ENCODE assay signal across 8 cellular contexts in genomic region chr11:72352859-72353551, GRCh38.
A peak's percentile ranks its signal among the peaks of the same experiment; 100 is the strongest.
DNase-seq lines count a peak whose midpoint lies in the region; ATAC-seq, FAIRE-seq and TF ChIP-seq lines count a peak whose summit lies in the region.

No MANE protein-coding gene starts in this region.

- 0 out of 2 replicates have a peak overlapping the region, but pooled peaks have one; percentile 27 for H3K4me3 ChIP-seq in GM12878
- H3K4me3 ChIP-seq in lower lobe of right lung: no peak overlapping the region
- H3K4me3 ChIP-seq in HAP-1: no peak overlapping the region

- H3K27me3 ChIP-seq in GM12878 (replicated peaks in 1 of 2; ENCODE audit: control insufficient read depth in 2 of 2, insufficient read depth in 2 of 2, low read length in 1 of 2) (no peaks in the 10 kb centered on the region), lower lobe of right lung (ENCODE audit: low read depth) (no peaks in the 10 kb centered on the region), HAP-1 (ENCODE audit: low read depth) (no peaks in the 10 kb centered on the region)

- H3K4me1 ChIP-seq in GM12878 (ENCODE audit: control insufficient read depth, insufficient read depth, low read length) (peaks cover 15% of the 10 kb centered on the region), lower lobe of right lung (peaks cover 22% of the 10 kb centered on the region), HAP-1 (no peaks in the 10 kb centered on the region)

- peak overlapping the region; percentile 69 for H3K27ac ChIP-seq in GM12878 (ENCODE audit: control insufficient read depth, insufficient read depth)
- H3K27ac ChIP-seq in lower lobe of right lung: no peak overlapping the region

- no peaks in the 10 kb centered on the region for H3K36me3 Mint-ChIP-seq in progenitor cell of endocrine pancreas (ENCODE audit: insufficient read depth)

- intact Hi-C loops in GM12878 (cut with micrococcal nuclease; ENCODE audit: unreplicated experiment): loop anchor here (2.0 kb wide), 1 partner anchor 62 kb away; no protein-coding TSS in a partner anchor
- intact Hi-C loops in lower lobe of right lung (cut with DNase I): no loop called here

- peak; percentile 82 for TF ChIP-seq RAD21 in GM12878 (IDR thresholded peaks at IDR 0.05; ENCODE audit: insufficient read depth, low read depth, low read length)

- H3K79me2 ChIP-seq in GM12878 (ENCODE audit: control insufficient read depth, insufficient read depth, low read length): no peaks in the 10 kb centered on the region

- ATAC-seq in GM19043 (IDR thresholded peaks at IDR 0.05; ENCODE audit: low read depth, unreplicated experiment): peak; percentile 72
- peak; percentile 66 for ATAC-seq in HG03442 (IDR thresholded peaks at IDR 0.05; ENCODE audit: unreplicated experiment)
- peak; percentile 96 for ATAC-seq in GM12878
- ATAC-seq in lower lobe of right lung: no peak

- TF ChIP-seq EP300 in GM12878 (IDR thresholded peaks at IDR 0.05; ENCODE audit: borderline replicate concordance in 1 of 2, control insufficient read depth in 1 of 2, low read depth in 2 of 2, low read length in 2 of 2): peak in 1 of 2 experiments; percentile 14; a peak in 1 of 4 replicates

- H3K27me3 Mint-ChIP-seq in progenitor cell of endocrine pancreas: no peaks in the 10 kb centered on the region

- in situ Hi-C loops in GM12878 (cut with MboI) (no loop called here), HAP-1 (cut with MboI; ENCODE audit: low sequenced_read_pairs) (no loop called here)

- H3K36me3 ChIP-seq in GM12878 (ENCODE audit: control insufficient read depth in 2 of 2, insufficient read depth in 2 of 2, low read length in 1 of 2): peaks cover 4% of the 10 kb centered on the region in 2 experiments; a peak in 3 of 4 replicates
- peaks cover 15% of the 10 kb centered on the region for H3K36me3 ChIP-seq in lower lobe of right lung
- H3K36me3 ChIP-seq in HAP-1 (replicated peaks): no peaks in the 10 kb centered on the region; the same call in 1 of the 2 replicates

- H3K9me3 Mint-ChIP-seq in progenitor cell of endocrine pancreas (ENCODE audit: low read depth): no peaks in the 10 kb centered on the region

- H3K4me2 ChIP-seq in GM12878 (ENCODE audit: control insufficient read depth, insufficient read depth): peak overlapping the region; percentile 67

- DNase-seq in EH (ENCODE audit: low read depth): peak; percentile 91
- DNase-seq in GM12878 (ENCODE audit: low read depth, low spot score): peak; percentile 47
- no peak for DNase-seq in progenitor cell of endocrine pancreas (ENCODE audit: low spot score, unreplicated experiment)
- no peak for DNase-seq in lower lobe of right lung
- no peak for DNase-seq in HAP-1 (ENCODE audit: low spot score in 2 of 2)
- DNase-seq in DMS53 (lab: John Stamatoyannopoulos, UW): no peak

- peaks cover 11% of the 10 kb centered on the region for H3K4me1 Mint-ChIP-seq in progenitor cell of endocrine pancreas (ENCODE audit: low read depth)

- no peak overlapping the region for H3K27ac Mint-ChIP-seq in progenitor cell of endocrine pancreas

- FAIRE-seq in GM12878 (lab: Jason Lieb, UNC): peak; percentile 88

- WGBS in GM12878 (ENCODE audit: insufficient coverage, insufficient replicate concordance, low lambda C conversion rate, missing lambda C conversion rate): 2% methylated on average over 6 of the region's 6 CpGs

- TF ChIP-seq POLR2A in GM12878 (IDR thresholded peaks at IDR 0.05; ENCODE audit: low read depth, low read length): no peak

- TF ChIP-seq CTCF in GM12878 (IDR thresholded peaks at IDR 0.05 in 2 of 3, conservative IDR thresholded peaks at IDR 0.05 in 1 of 3; ENCODE audit: control insufficient read depth in 2 of 3, extremely low read depth in 1 of 3, insufficient read depth in 1 of 3, low read depth in 3 of 3, low read length in 3 of 3) (peak; percentile 43 to 82 (median 49); a peak in 5 of 6 replicates), progenitor cell of endocrine pancreas (IDR thresholded peaks at IDR 0.05; ENCODE audit: unreplicated experiment) (peak; percentile 13), lower lobe of right lung (IDR thresholded peaks at IDR 0.05) (no peak)

- CTCF ChIA-PET in GM12878 (lab: Yijun Ruan, JAX): interaction anchor here (0.8 to 4.7 kb wide), 7 partner anchors 8 to 79 kb away, joined by 3 to 24 read pairs (median 6); no protein-coding TSS in a partner anchor

- H3K4me3 Mint-ChIP-seq in progenitor cell of endocrine pancreas (ENCODE audit: low read depth): no peak overlapping the region

- H2AFZ ChIP-seq in GM12878 (ENCODE audit: control insufficient read depth, low read depth, low read length): peak overlapping the region; percentile 49

- H3K9ac ChIP-seq in GM12878 (ENCODE audit: control insufficient read depth, insufficient read depth, low read length): peak overlapping the region; percentile 28; the same call in 1 of the 2 replicates

- RAD21 ChIA-PET in GM12878 (lab: Charles Lee; ENCODE audit: unreplicated experiment): interaction anchor here (1.0 to 2.7 kb wide), 5 partner anchors 10 to 78 kb away, joined by 3 to 19 read pairs (median 5); no protein-coding TSS in a partner anchor

- BruUV-seq in GM12878 (replicated peaks; lab: Mats Ljungman, UMichigan): no TSS peak

- no peaks in the 10 kb centered on the region for H3K9me3 ChIP-seq in GM12878 (replicated peaks; ENCODE audit: control insufficient read depth, insufficient read depth, low read length)
- no peaks in the 10 kb centered on the region for H3K9me3 ChIP-seq in lower lobe of right lung
- H3K9me3 ChIP-seq in HAP-1: no peaks in the 10 kb centered on the region

- POLR2A ChIA-PET in GM12878 (lab: Charles Lee): interaction anchor here (0.8 kb wide), 1 partner anchor 35 kb away, joined by 3 read pairs; no protein-coding TSS in a partner anchor

- no peaks in the 10 kb centered on the region for H4K20me1 ChIP-seq in GM12878 (ENCODE audit: control insufficient read depth, insufficient read depth)

- SMC1A ChIA-PET in GM12878 (lab: Charles Lee; ENCODE audit: uncharacterized antibody, unreplicated experiment): interaction anchor here (0.6 to 2.8 kb wide), 8 partner anchors 13 to 727 kb away, joined by 3 to 26 read pairs (median 3); partner anchors contain the start of gene INPPL1

TF ChIP-seq in GM12878, 131 proteins besides CTCF, POLR2A, EP300 and RAD21 (continues in another document):
- TF ChIP-seq RUNX3 (IDR thresholded peaks at IDR 0.05; ENCODE audit: low read length) (peak; percentile 46; the same call in 1 of the 2 replicates), MLLT1 (IDR thresholded peaks at IDR 0.05) (no peak), NR2C2 (IDR thresholded peaks at IDR 0.05; ENCODE audit: borderline replicate concordance, control insufficient read depth, insufficient read length, low read depth) (no peak), BACH1 (IDR thresholded peaks at IDR 0.05; ENCODE audit: borderline replicate concordance) (no peak), ZNF217 (IDR thresholded peaks at IDR 0.05) (no peak), ETV6 (conservative IDR thresholded peaks at IDR 0.05 in 1 of 2, IDR thresholded peaks at IDR 0.05 in 1 of 2; ENCODE audit: borderline replicate concordance in 1 of 2, low read depth in 1 of 2) (peak in 1 of 2 experiments; percentile 83; a peak in 2 of 4 replicates), ZNF24 (IDR thresholded peaks at IDR 0.05) (no peak), SIX5 (IDR thresholded peaks at IDR 0.05; ENCODE audit: low read depth, low read length, severe bottlenecking) (no peak), NR2F1 (conservative IDR thresholded peaks at IDR 0.05) (no peak), USF2 (IDR thresholded peaks at IDR 0.05; ENCODE audit: borderline replicate concordance, low read depth, low read length) (no peak), SIN3A (IDR thresholded peaks at IDR 0.05; ENCODE audit: low read depth, low read length) (no peak), DPF2 (IDR thresholded peaks at IDR 0.05) (no peak)
- TF ChIP-seq, protein P1, sequence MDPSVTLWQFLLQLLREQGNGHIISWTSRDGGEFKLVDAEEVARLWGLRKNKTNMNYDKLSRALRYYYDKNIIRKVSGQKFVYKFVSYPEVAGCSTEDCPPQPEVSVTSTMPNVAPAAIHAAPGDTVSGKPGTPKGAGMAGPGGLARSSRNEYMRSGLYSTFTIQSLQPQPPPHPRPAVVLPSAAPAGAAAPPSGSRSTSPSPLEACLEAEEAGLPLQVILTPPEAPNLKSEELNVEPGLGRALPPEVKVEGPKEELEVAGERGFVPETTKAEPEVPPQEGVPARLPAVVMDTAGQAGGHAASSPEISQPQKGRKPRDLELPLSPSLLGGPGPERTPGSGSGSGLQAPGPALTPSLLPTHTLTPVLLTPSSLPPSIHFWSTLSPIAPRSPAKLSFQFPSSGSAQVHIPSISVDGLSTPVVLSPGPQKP (IDR thresholded peaks at IDR 0.05; ENCODE audit: low read depth, low read length): no peak

Comparison
In these comparisons a context has a peak if more than half of its experiments do, and no peak if none do; other contexts are left out.
1. DNase-seq: peak in EH (single experiment) and GM12878 (single experiment); none in progenitor cell of endocrine pancreas (single experiment), lower lobe of right lung (single experiment), HAP-1 (0 of 2) and DMS53 (single experiment).
2. ATAC-seq: peak in GM19043 (single experiment), HG03442 (single experiment) and GM12878 (single experiment); none in lower lobe of right lung (0 of 2).